8 cellular contexts compared by ENCODE assay signal in genomic region chr4:109406337-109406931, GRCh38. TPM values are rescaled to one million over a fixed set of nuclear protein-coding genes. Genes with fewer than 3 reads are reported as not detected.
A peak's percentile ranks its signal among the peaks of the same experiment; 100 is the strongest.
DNase-seq lines count a peak whose midpoint lies in the region; ATAC-seq, FAIRE-seq and TF ChIP-seq lines count a peak whose summit lies in the region.

No MANE protein-coding gene starts in this region.

- intact Hi-C loops in left lung (cut with DNase I) (no loop called here), upper lobe of right lung (cut with DNase I) (no loop called here)

- DNase-seq in NCI-H2081 (lab: John Stamatoyannopoulos, UW), result peak; percentile 11 to 42
- no peak for DNase-seq in NCI-H2081 treated with DMSO at 0.1 percent for 48 hours (lab: John Stamatoyannopoulos, UW)
- peak; percentile 14 for DNase-seq in GM19239 (ENCODE audit: insufficient read length, low spot score)
- peak; percentile 64 for DNase-seq in NCI-H69 (lab: John Stamatoyannopoulos, UW)
- peak; percentile 19 for DNase-seq in central memory CD4-positive, alpha-beta T cell
- DNase-seq in left lung, result no peak
- no peak for DNase-seq in upper lobe of right lung

- TF ChIP-seq CTCF in left lung (IDR thresholded peaks at IDR 0.05) (peak; percentile 41 to 59), upper lobe of right lung (IDR thresholded peaks at IDR 0.05) (peak; percentile 68)

- H3K4me1 ChIP-seq in left lung (no peaks in the 10 kb centered on the region), upper lobe of right lung (no peaks in the 10 kb centered on the region)

- ATAC-seq in HG03280 (IDR thresholded peaks at IDR 0.05; ENCODE audit: unreplicated experiment) (peak; percentile 82), left lung (peak; percentile 88), upper lobe of right lung (peak; percentile 77)

- H3K27ac ChIP-seq in left lung (no peak overlapping the region), upper lobe of right lung (no peak overlapping the region)

- no peaks in the 10 kb centered on the region for H3K27me3 ChIP-seq in left lung
- no peaks in the 10 kb centered on the region for H3K27me3 ChIP-seq in upper lobe of right lung

- H3K36me3 ChIP-seq in left lung (no peaks in the 10 kb centered on the region), upper lobe of right lung (no peaks in the 10 kb centered on the region)

- no peaks in the 10 kb centered on the region for H3K9me3 ChIP-seq in left lung
- H3K9me3 ChIP-seq in upper lobe of right lung, result no peaks in the 10 kb centered on the region

- H3K4me3 ChIP-seq in left lung, result no peak overlapping the region
- H3K4me3 ChIP-seq in upper lobe of right lung, result no peak overlapping the region

- peak; percentile 88 for FAIRE-seq in GM19239 (lab: Jason Lieb, UNC)

RNA-seq across cellular contexts. Expression of gene SEC24B, which starts 27.2 kb away (rescaled TPM):
- total RNA-seq in left lung (10 to 100 TPM; 27.0 to 28.2 TPM), upper lobe of right lung (34.6 TPM)

Comparison
In these comparisons a context has a peak if more than half of its experiments do, and no peak if none do; other contexts are left out.
1. DNase-seq: peak in NCI-H2081 (2 of 2), GM19239 (single experiment), NCI-H69 (single experiment) and central memory CD4-positive, alpha-beta T cell (single experiment); none in NCI-H2081 treated with DMSO at 0.1 percent for 48 hours (single experiment), left lung (0 of 2) and upper lobe of right lung (single experiment).
2. Peak in every context shown above with its lines, with median percentiles within 50 percentile points of each other: ATAC-seq.